Comparison of ENCODE assay signal across 1 cellular context in genomic region chr11:65488273-65489058, GRCh38.
TF ChIP-seq lines count a peak whose summit lies in the region.

No MANE protein-coding gene starts in this region.

TF ChIP-seq in K562, 482 proteins besides CTCF, POLR2A, EP300 and RAD21 (continued from another document and continues in another):
- TF ChIP-seq, protein P1, sequence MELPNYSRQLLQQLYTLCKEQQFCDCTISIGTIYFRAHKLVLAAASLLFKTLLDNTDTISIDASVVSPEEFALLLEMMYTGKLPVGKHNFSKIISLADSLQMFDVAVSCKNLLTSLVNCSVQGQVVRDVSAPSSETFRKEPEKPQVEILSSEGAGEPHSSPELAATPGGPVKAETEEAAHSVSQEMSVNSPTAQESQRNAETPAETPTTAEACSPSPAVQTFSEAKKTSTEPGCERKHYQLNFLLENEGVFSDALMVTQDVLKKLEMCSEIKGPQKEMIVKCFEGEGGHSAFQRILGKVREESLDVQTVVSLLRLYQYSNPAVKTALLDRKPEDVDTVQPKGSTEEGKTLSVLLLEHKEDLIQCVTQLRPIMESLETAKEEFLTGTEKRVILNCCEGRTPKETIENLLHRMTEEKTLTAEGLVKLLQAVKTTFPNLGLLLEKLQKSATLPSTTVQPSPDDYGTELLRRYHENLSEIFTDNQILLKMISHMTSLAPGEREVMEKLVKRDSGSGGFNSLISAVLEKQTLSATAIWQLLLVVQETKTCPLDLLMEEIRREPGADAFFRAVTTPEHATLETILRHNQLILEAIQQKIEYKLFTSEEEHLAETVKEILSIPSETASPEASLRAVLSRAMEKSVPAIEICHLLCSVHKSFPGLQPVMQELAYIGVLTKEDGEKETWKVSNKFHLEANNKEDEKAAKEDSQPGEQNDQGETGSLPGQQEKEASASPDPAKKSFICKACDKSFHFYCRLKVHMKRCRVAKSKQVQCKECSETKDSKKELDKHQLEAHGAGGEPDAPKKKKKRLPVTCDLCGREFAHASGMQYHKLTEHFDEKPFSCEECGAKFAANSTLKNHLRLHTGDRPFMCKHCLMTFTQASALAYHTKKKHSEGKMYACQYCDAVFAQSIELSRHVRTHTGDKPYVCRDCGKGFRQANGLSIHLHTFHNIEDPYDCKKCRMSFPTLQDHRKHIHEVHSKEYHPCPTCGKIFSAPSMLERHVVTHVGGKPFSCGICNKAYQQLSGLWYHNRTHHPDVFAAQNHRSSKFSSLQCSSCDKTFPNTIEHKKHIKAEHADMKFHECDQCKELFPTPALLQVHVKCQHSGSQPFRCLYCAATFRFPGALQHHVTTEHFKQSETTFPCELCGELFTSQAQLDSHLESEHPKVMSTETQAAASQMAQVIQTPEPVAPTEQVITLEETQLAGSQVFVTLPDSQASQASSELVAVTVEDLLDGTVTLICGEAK (IDR thresholded peaks at IDR 0.05) = no peak
- TF ChIP-seq, protein P1 (CRISPR knock-in tag; IDR thresholded peaks at IDR 0.05) = no peak
- no peak for TF ChIP-seq RBBP5 (IDR thresholded peaks at IDR 0.05; ENCODE audit: borderline replicate concordance, insufficient read depth, low read length, poor library complexity, severe bottlenecking)
- no peak for TF ChIP-seq NFIC (IDR thresholded peaks at IDR 0.05)
- peak; percentile 77 for TF ChIP-seq CREM (IDR thresholded peaks at IDR 0.05; ENCODE audit: low read depth)
- TF ChIP-seq, protein P2, sequence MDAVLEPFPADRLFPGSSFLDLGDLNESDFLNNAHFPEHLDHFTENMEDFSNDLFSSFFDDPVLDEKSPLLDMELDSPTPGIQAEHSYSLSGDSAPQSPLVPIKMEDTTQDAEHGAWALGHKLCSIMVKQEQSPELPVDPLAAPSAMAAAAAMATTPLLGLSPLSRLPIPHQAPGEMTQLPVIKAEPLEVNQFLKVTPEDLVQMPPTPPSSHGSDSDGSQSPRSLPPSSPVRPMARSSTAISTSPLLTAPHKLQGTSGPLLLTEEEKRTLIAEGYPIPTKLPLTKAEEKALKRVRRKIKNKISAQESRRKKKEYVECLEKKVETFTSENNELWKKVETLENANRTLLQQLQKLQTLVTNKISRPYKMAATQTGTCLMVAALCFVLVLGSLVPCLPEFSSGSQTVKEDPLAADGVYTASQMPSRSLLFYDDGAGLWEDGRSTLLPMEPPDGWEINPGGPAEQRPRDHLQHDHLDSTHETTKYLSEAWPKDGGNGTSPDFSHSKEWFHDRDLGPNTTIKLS (IDR thresholded peaks at IDR 0.05; ENCODE audit: borderline replicate concordance, low read depth) = no peak
- no peak for TF ChIP-seq NRF1 (conservative IDR thresholded peaks at IDR 0.05 in 1 of 2, IDR thresholded peaks at IDR 0.05 in 1 of 2)
- TF ChIP-seq, protein P3, sequence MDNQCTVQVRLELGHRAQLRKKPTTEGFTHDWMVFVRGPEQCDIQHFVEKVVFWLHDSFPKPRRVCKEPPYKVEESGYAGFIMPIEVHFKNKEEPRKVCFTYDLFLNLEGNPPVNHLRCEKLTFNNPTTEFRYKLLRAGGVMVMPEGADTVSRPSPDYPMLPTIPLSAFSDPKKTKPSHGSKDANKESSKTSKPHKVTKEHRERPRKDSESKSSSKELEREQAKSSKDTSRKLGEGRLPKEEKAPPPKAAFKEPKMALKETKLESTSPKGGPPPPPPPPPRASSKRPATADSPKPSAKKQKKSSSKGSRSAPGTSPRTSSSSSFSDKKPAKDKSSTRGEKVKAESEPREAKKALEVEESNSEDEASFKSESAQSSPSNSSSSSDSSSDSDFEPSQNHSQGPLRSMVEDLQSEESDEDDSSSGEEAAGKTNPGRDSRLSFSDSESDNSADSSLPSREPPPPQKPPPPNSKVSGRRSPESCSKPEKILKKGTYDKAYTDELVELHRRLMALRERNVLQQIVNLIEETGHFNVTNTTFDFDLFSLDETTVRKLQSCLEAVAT (IDR thresholded peaks at IDR 0.05) = no peak
- no peak for TF ChIP-seq DDX20 (tag; IDR thresholded peaks at IDR 0.05; ENCODE audit: low read depth)
- TF ChIP-seq IRF9 (tag; IDR thresholded peaks at IDR 0.05) = no peak
- TF ChIP-seq, protein P4, sequence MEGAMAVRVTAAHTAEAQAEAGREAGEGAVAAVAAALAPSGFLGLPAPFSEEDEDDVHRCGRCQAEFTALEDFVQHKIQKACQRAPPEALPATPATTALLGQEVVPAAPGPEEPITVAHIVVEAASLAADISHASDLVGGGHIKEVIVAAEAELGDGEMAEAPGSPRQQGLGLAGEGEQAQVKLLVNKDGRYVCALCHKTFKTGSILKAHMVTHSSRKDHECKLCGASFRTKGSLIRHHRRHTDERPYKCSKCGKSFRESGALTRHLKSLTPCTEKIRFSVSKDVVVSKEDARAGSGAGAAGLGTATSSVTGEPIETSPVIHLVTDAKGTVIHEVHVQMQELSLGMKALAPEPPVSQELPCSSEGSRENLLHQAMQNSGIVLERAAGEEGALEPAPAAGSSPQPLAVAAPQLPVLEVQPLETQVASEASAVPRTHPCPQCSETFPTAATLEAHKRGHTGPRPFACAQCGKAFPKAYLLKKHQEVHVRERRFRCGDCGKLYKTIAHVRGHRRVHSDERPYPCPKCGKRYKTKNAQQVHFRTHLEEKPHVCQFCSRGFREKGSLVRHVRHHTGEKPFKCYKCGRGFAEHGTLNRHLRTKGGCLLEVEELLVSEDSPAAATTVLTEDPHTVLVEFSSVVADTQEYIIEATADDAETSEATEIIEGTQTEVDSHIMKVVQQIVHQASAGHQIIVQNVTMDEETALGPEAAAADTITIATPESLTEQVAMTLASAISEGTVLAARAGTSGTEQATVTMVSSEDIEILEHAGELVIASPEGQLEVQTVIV (CRISPR knock-in tag; IDR thresholded peaks at IDR 0.05; ENCODE audit: borderline replicate concordance) = no peak
- no peak for TF ChIP-seq ZNF699 (CRISPR knock-in tag; IDR thresholded peaks at IDR 0.05; ENCODE audit: insufficient replicate concordance)
- no peak for TF ChIP-seq TCF3 (CRISPR knock-in tag; IDR thresholded peaks at IDR 0.05)
- no peak for TF ChIP-seq PHB (CRISPR knock-in tag; IDR thresholded peaks at IDR 0.05)
- no peak for TF ChIP-seq ZNF12 (CRISPR knock-in tag; IDR thresholded peaks at IDR 0.05)
- 0 out of 2 replicates have a peak, but pooled peaks have one; percentile 9 for TF ChIP-seq DMBX1 (CRISPR knock-in tag; IDR thresholded peaks at IDR 0.05; ENCODE audit: borderline replicate concordance)
- TF ChIP-seq HMG20B (CRISPR knock-in tag; IDR thresholded peaks at IDR 0.05) = no peak
- peak; percentile 39; the same call in 1 of the 2 replicates for TF ChIP-seq TFAP4 (CRISPR knock-in tag; IDR thresholded peaks at IDR 0.05; ENCODE audit: borderline replicate concordance)
- TF ChIP-seq NFE2 (IDR thresholded peaks at IDR 0.05; ENCODE audit: low read depth) = 0 out of 2 replicates have a peak, but pooled peaks have one; percentile 26
- no peak for TF ChIP-seq ZNF324 (CRISPR knock-in tag; IDR thresholded peaks at IDR 0.05)
- TF ChIP-seq MAFG (tag; conservative IDR thresholded peaks at IDR 0.05) = peak; percentile 30; the same call in 1 of the 2 replicates
- no peak for TF ChIP-seq ZNF589 (CRISPR knock-in tag; IDR thresholded peaks at IDR 0.05; ENCODE audit: low read depth)
- no peak for TF ChIP-seq MAFK (IDR thresholded peaks at IDR 0.05; ENCODE audit: low read length)
- TF ChIP-seq KAT7 (CRISPR knock-in tag; IDR thresholded peaks at IDR 0.05; ENCODE audit: borderline replicate concordance) = no peak
- TF ChIP-seq DPF2 (IDR thresholded peaks at IDR 0.05) = 0 out of 2 replicates have a peak, but pooled peaks have one; percentile 23
- no peak for TF ChIP-seq MBD2 (IDR thresholded peaks at IDR 0.05; ENCODE audit: borderline replicate concordance, low read depth)
- no peak for TF ChIP-seq EWSR1 (IDR thresholded peaks at IDR 0.05; ENCODE audit: borderline replicate concordance, low read depth, partially characterized antibody)
- no peak for TF ChIP-seq ZNF175 (CRISPR knock-in tag; IDR thresholded peaks at IDR 0.05; ENCODE audit: low read depth)
- TF ChIP-seq CCAR2 (IDR thresholded peaks at IDR 0.05; ENCODE audit: low read depth, low read length) = no peak
- TF ChIP-seq, protein P5, sequence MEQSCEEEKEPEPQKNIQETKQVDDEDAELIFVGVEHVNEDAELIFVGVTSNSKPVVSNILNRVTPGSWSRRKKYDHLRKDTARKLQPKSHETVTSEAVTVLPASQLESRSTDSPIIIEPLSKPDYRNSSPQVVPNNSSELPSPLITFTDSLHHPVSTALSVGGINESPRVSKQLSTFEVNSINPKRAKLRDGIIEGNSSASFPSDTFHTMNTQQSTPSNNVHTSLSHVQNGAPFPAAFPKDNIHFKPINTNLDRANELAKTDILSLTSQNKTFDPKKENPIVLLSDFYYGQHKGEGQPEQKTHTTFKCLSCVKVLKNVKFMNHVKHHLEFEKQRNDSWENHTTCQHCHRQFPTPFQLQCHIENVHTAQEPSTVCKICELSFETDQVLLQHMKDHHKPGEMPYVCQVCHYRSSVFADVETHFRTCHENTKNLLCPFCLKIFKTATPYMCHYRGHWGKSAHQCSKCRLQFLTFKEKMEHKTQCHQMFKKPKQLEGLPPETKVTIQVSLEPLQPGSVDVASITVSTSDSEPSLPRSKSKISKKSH (CRISPR knock-in tag; IDR thresholded peaks at IDR 0.05) = no peak
- TF ChIP-seq SRSF7 (optimal IDR thresholded peaks at IDR 0.05; ENCODE audit: low read depth, low read length) = no peak
- no peak for TF ChIP-seq ZNF197 (CRISPR knock-in tag; IDR thresholded peaks at IDR 0.05; ENCODE audit: low read depth)
- peak; percentile 70 for TF ChIP-seq C11orf30 (IDR thresholded peaks at IDR 0.05; ENCODE audit: low read depth)
- no peak for TF ChIP-seq TEAD1 (CRISPR knock-in tag; IDR thresholded peaks at IDR 0.05)
- peak; percentile 71; the same call in 1 of the 2 replicates for TF ChIP-seq JUND (IDR thresholded peaks at IDR 0.05; ENCODE audit: borderline replicate concordance, low read depth, low read length)
- TF ChIP-seq JUND (tag; IDR thresholded peaks at IDR 0.05; ENCODE audit: borderline replicate concordance, low read depth, low read length) = no peak; the same call in 2 of the 3 replicates
- TF ChIP-seq SMAD2 (IDR thresholded peaks at IDR 0.05; ENCODE audit: low read depth, low read length) = no peak
- no peak for TF ChIP-seq CHAMP1 (IDR thresholded peaks at IDR 0.05)
